Comparison of ENCODE assay signal across 1 cellular context in genomic region chr22:38681784-38682335, GRCh38.
TF ChIP-seq lines count a peak whose summit lies in the region.

Gene TOMM22, plus strand, starts transcription at chr22:38681957. Its CDS starts 22 bp downstream, at chr22:38681979.

TF ChIP-seq in HEK293, 187 proteins besides CTCF, POLR2A, EP300 and RAD21 (continued from another document and continues in another):
- TF ChIP-seq REPIN1 (tag by site-specific recombination; IDR thresholded peaks at IDR 0.05; ENCODE audit: low read depth): peak; percentile 93
- TF ChIP-seq ZNF626 (tag by site-specific recombination; IDR thresholded peaks at IDR 0.05): no peak
- peak; percentile 89 for TF ChIP-seq ZNF580 (tag by site-specific recombination; IDR thresholded peaks at IDR 0.05)
- TF ChIP-seq, protein P1, sequence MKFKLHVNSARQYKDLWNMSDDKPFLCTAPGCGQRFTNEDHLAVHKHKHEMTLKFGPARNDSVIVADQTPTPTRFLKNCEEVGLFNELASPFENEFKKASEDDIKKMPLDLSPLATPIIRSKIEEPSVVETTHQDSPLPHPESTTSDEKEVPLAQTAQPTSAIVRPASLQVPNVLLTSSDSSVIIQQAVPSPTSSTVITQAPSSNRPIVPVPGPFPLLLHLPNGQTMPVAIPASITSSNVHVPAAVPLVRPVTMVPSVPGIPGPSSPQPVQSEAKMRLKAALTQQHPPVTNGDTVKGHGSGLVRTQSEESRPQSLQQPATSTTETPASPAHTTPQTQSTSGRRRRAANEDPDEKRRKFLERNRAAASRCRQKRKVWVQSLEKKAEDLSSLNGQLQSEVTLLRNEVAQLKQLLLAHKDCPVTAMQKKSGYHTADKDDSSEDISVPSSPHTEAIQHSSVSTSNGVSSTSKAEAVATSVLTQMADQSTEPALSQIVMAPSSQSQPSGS (tag by site-specific recombination; IDR thresholded peaks at IDR 0.05; ENCODE audit: low read depth): 0 out of 2 replicates have a peak, but pooled peaks have one; percentile 8
- TF ChIP-seq PRDM1 (tag by site-specific recombination; IDR thresholded peaks at IDR 0.05): no peak
- 0 out of 2 replicates have a peak, but pooled peaks have one; percentile 17 for TF ChIP-seq EGR2 (tag by site-specific recombination; IDR thresholded peaks at IDR 0.05; ENCODE audit: low read depth)
- no peak for TF ChIP-seq ZNF157 (tag by site-specific recombination; IDR thresholded peaks at IDR 0.05)
- TF ChIP-seq ZNF791 (tag by site-specific recombination; IDR thresholded peaks at IDR 0.05): no peak
- TF ChIP-seq TCF7L2 (IDR thresholded peaks at IDR 0.05; ENCODE audit: borderline replicate concordance, low read depth, low read length): no peak; the same call in 1 of the 2 replicates
- peak; percentile 85; the same call in 1 of the 2 replicates for TF ChIP-seq TRIM28 (IDR thresholded peaks at IDR 0.05; ENCODE audit: borderline replicate concordance, low read length)
- TF ChIP-seq ZNF76 (tag by site-specific recombination; IDR thresholded peaks at IDR 0.05; ENCODE audit: borderline replicate concordance, low read depth): peak; percentile 82
- TF ChIP-seq, protein P2, sequence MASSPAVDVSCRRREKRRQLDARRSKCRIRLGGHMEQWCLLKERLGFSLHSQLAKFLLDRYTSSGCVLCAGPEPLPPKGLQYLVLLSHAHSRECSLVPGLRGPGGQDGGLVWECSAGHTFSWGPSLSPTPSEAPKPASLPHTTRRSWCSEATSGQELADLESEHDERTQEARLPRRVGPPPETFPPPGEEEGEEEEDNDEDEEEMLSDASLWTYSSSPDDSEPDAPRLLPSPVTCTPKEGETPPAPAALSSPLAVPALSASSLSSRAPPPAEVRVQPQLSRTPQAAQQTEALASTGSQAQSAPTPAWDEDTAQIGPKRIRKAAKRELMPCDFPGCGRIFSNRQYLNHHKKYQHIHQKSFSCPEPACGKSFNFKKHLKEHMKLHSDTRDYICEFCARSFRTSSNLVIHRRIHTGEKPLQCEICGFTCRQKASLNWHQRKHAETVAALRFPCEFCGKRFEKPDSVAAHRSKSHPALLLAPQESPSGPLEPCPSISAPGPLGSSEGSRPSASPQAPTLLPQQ (tag by site-specific recombination; IDR thresholded peaks at IDR 0.05): peak; percentile 93
- TF ChIP-seq, protein P3, sequence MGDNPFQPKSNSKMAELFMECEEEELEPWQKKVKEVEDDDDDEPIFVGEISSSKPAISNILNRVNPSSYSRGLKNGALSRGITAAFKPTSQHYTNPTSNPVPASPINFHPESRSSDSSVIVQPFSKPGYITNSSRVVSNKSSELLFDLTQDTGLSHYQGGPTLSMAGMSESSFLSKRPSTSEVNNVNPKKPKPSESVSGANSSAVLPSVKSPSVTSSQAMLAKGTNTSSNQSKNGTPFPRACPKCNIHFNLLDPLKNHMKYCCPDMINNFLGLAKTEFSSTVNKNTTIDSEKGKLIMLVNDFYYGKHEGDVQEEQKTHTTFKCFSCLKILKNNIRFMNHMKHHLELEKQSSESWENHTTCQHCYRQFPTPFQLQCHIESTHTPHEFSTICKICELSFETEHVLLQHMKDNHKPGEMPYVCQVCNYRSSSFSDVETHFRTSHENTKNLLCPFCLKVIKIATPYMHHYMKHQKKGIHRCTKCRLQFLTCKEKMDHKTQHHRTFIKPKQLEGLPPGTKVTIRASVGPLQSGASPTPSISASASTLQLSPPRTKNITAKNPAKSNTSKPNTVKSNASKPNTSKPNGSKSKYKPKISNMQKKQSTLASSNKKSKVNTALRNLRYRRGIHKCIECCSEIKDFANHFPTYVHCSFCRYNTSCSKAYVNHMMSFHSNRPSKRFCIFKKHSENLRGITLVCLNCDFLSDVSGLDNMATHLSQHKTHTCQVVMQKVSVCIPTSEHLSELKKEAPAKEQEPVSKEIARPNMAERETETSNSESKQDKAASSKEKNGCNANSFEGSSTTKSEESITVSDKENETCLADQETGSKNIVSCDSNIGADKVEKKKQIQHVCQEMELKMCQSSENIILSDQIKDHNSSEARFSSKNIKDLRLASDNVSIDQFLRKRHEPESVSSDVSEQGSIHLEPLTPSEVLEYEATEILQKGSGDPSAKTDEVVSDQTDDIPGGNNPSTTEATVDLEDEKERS (tag by site-specific recombination; IDR thresholded peaks at IDR 0.05): peak; percentile 86
- no peak for TF ChIP-seq SALL2 (tag by site-specific recombination; IDR thresholded peaks at IDR 0.05; ENCODE audit: borderline replicate concordance)
- no peak for TF ChIP-seq ZNF449 (tag by site-specific recombination; IDR thresholded peaks at IDR 0.05)
- TF ChIP-seq ZNF19 (tag by site-specific recombination; IDR thresholded peaks at IDR 0.05; ENCODE audit: low read depth): no peak
- TF ChIP-seq ZFHX2 (tag by site-specific recombination; conservative IDR thresholded peaks at IDR 0.05): peak; percentile 47
- no peak for TF ChIP-seq MEIS1 (CRISPR knock-in tag; IDR thresholded peaks at IDR 0.05; ENCODE audit: borderline replicate concordance)
- TF ChIP-seq ZNF114 (tag by site-specific recombination; IDR thresholded peaks at IDR 0.05): no peak
- TF ChIP-seq, protein P4, sequence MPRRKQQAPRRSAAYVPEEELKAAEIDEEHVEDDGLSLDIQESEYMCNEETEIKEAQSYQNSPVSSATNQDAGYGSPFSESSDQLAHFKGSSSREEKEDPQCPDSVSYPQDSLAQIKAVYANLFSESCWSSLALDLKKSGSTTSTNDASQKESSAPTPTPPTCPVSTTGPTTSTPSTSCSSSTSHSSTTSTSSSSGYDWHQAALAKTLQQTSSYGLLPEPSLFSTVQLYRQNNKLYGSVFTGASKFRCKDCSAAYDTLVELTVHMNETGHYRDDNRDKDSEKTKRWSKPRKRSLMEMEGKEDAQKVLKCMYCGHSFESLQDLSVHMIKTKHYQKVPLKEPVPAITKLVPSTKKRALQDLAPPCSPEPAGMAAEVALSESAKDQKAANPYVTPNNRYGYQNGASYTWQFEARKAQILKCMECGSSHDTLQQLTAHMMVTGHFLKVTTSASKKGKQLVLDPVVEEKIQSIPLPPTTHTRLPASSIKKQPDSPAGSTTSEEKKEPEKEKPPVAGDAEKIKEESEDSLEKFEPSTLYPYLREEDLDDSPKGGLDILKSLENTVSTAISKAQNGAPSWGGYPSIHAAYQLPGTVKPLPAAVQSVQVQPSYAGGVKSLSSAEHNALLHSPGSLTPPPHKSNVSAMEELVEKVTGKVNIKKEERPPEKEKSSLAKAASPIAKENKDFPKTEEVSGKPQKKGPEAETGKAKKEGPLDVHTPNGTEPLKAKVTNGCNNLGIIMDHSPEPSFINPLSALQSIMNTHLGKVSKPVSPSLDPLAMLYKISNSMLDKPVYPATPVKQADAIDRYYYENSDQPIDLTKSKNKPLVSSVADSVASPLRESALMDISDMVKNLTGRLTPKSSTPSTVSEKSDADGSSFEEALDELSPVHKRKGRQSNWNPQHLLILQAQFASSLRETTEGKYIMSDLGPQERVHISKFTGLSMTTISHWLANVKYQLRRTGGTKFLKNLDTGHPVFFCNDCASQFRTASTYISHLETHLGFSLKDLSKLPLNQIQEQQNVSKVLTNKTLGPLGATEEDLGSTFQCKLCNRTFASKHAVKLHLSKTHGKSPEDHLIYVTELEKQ (tag by site-specific recombination; IDR thresholded peaks at IDR 0.05; ENCODE audit: borderline replicate concordance): no peak
- TF ChIP-seq, protein P5, sequence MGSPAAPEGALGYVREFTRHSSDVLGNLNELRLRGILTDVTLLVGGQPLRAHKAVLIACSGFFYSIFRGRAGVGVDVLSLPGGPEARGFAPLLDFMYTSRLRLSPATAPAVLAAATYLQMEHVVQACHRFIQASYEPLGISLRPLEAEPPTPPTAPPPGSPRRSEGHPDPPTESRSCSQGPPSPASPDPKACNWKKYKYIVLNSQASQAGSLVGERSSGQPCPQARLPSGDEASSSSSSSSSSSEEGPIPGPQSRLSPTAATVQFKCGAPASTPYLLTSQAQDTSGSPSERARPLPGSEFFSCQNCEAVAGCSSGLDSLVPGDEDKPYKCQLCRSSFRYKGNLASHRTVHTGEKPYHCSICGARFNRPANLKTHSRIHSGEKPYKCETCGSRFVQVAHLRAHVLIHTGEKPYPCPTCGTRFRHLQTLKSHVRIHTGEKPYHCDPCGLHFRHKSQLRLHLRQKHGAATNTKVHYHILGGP (tag by site-specific recombination; IDR thresholded peaks at IDR 0.05): no peak
- TF ChIP-seq ZNF843 (tag by site-specific recombination; IDR thresholded peaks at IDR 0.05): 0 out of 2 replicates have a peak, but pooled peaks have one; percentile 46
- TF ChIP-seq GLIS2 (tag by site-specific recombination; IDR thresholded peaks at IDR 0.05): no peak
- TF ChIP-seq BCL11A (tag by site-specific recombination; IDR thresholded peaks at IDR 0.05; ENCODE audit: low read depth): peak; percentile 70; the same call in 1 of the 2 replicates
- no peak for TF ChIP-seq ZNF654 (tag by site-specific recombination; IDR thresholded peaks at IDR 0.05; ENCODE audit: low read depth)
- no peak for TF ChIP-seq ZNF202 (tag by site-specific recombination; IDR thresholded peaks at IDR 0.05; ENCODE audit: borderline replicate concordance)
- TF ChIP-seq SP7 (tag by site-specific recombination; IDR thresholded peaks at IDR 0.05): peak; percentile 93
- TF ChIP-seq ZNF670 (tag by site-specific recombination; IDR thresholded peaks at IDR 0.05; ENCODE audit: low read depth): no peak
- no peak for TF ChIP-seq ZNF571 (tag by site-specific recombination; IDR thresholded peaks at IDR 0.05)
- TF ChIP-seq ZNF704 (tag by site-specific recombination; IDR thresholded peaks at IDR 0.05): no peak
- TF ChIP-seq ZNF830 (tag by site-specific recombination; IDR thresholded peaks at IDR 0.05; ENCODE audit: low read depth): no peak
- TF ChIP-seq ZNF596 (tag by site-specific recombination; IDR thresholded peaks at IDR 0.05): no peak
- TF ChIP-seq ZNF174 (tag by site-specific recombination; IDR thresholded peaks at IDR 0.05): no peak
- TF ChIP-seq ZIC2 (tag by site-specific recombination; IDR thresholded peaks at IDR 0.05): peak; percentile 58
- TF ChIP-seq ZNF560 (tag by site-specific recombination; IDR thresholded peaks at IDR 0.05; ENCODE audit: borderline replicate concordance): no peak
- TF ChIP-seq, protein P6, sequence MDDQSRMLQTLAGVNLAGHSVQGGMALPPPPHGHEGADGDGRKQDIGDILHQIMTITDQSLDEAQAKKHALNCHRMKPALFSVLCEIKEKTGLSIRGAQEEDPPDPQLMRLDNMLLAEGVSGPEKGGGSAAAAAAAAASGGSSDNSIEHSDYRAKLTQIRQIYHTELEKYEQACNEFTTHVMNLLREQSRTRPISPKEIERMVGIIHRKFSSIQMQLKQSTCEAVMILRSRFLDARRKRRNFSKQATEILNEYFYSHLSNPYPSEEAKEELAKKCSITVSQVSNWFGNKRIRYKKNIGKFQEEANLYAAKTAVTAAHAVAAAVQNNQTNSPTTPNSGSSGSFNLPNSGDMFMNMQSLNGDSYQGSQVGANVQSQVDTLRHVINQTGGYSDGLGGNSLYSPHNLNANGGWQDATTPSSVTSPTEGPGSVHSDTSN (CRISPR knock-in tag; IDR thresholded peaks at IDR 0.05): peak; percentile 94
- peak; percentile 39; the same call in 1 of the 2 replicates for TF ChIP-seq ZNF785 (tag by site-specific recombination; IDR thresholded peaks at IDR 0.05)
- no peak; the same call in 1 of the 2 replicates for TF ChIP-seq AEBP2 (tag by site-specific recombination; IDR thresholded peaks at IDR 0.05; ENCODE audit: borderline replicate concordance)
- TF ChIP-seq ZNF391 (tag by site-specific recombination; IDR thresholded peaks at IDR 0.05; ENCODE audit: borderline replicate concordance, low read depth): peak; percentile 96
- peak; percentile 83; the same call in 1 of the 2 replicates for TF ChIP-seq ZNF394 (tag by site-specific recombination; IDR thresholded peaks at IDR 0.05; ENCODE audit: borderline replicate concordance)
- TF ChIP-seq ZNF404 (tag by site-specific recombination; IDR thresholded peaks at IDR 0.05): no peak
- no peak for TF ChIP-seq GLI2 (tag by site-specific recombination; IDR thresholded peaks at IDR 0.05; ENCODE audit: borderline replicate concordance, low read depth)
- peak; percentile 96 for TF ChIP-seq ZNF2 (tag by site-specific recombination; IDR thresholded peaks at IDR 0.05)
- peak; percentile 94 for TF ChIP-seq ZBTB20 (tag by site-specific recombination; IDR thresholded peaks at IDR 0.05)
- no peak for TF ChIP-seq ZNF362 (tag by site-specific recombination; IDR thresholded peaks at IDR 0.05)
- TF ChIP-seq HOXD13 (CRISPR knock-in tag; IDR thresholded peaks at IDR 0.05; ENCODE audit: borderline replicate concordance): no peak
- TF ChIP-seq ZNF621 (tag by site-specific recombination; IDR thresholded peaks at IDR 0.05): no peak
